Comparison of ENCODE assay signal across 8 cellular contexts in genomic region chr6:113971786-113972185, GRCh38. TPM values are rescaled to one million over a fixed set of nuclear protein-coding genes. Genes with fewer than 3 reads are reported as not detected.
A peak's percentile ranks its signal among the peaks of the same experiment; 100 is the strongest.
DNase-seq lines count a peak whose midpoint lies in the region; ATAC-seq and TF ChIP-seq lines count a peak whose summit lies in the region.

No MANE protein-coding gene starts in this region.

- no peak for TF ChIP-seq RAD21 in IMR-90 (IDR thresholded peaks at IDR 0.05; ENCODE audit: low read length)

- TF ChIP-seq POLR2A in IMR-90 (IDR thresholded peaks at IDR 0.05; ENCODE audit: low read depth, low read length), result no peak
- TF ChIP-seq POLR2A in uterus (IDR thresholded peaks at IDR 0.05), result no peak

- H2AK5ac ChIP-seq in IMR-90 (ENCODE audit: low read depth, low read length), result no peak overlapping the region

- no peak overlapping the region for H3K27ac ChIP-seq in IMR-90 (ENCODE audit: insufficient read depth, low read length)
- peak overlapping the region; percentile 94 for H3K27ac ChIP-seq in lower lobe of right lung
- H3K27ac ChIP-seq in uterus, result peak overlapping the region; percentile 93 to 95

- H3K9me3 ChIP-seq in IMR-90 (ENCODE audit: control insufficient read depth, insufficient read depth, low read length) (no peaks in the 10 kb centered on the region), lower lobe of right lung (no peaks in the 10 kb centered on the region), uterus (no peaks in the 10 kb centered on the region)

- no CpG with 5 or more reads among the region's 2 CpGs for WGBS in IMR-90 (ENCODE audit: extremely low coverage in 2 of 2, insufficient read length in 1 of 2), 2 experiments

- TF ChIP-seq CTCF in Calu3 (IDR thresholded peaks at IDR 0.05; ENCODE audit: unreplicated experiment) (no peak), IMR-90 (conservative IDR thresholded peaks at IDR 0.05; ENCODE audit: low read depth, low read length) (no peak), lower lobe of right lung (IDR thresholded peaks at IDR 0.05) (no peak), uterus (IDR thresholded peaks at IDR 0.05) (no peak)

- dilution Hi-C loops in IMR-90 (cut with HindIII; ENCODE audit: low sequenced_read_pairs, unreplicated experiment), result no loop called here

- H3K79me1 ChIP-seq in IMR-90 (ENCODE audit: low read depth in 1 of 2, low read length in 2 of 2), result peaks cover 3 to 13% of the 10 kb centered on the region in 2 experiments; a peak in 3 of 4 replicates

- POLR2A ChIA-PET in IMR-90 (lab: Charles Lee; ENCODE audit: unreplicated experiment), result no interaction called here

- H3K56ac ChIP-seq in IMR-90 (ENCODE audit: extremely low read depth, insufficient read depth, low read length), result no peak overlapping the region

- H2AK9ac ChIP-seq in IMR-90 (replicated peaks; ENCODE audit: low read depth, low read length, poor library complexity), result no peak overlapping the region

- 0 out of 2 replicates have a peak overlapping the region, but pooled peaks have one; percentile 10 for H3K23ac ChIP-seq in IMR-90 (ENCODE audit: low read depth, low read length)

- peak overlapping the region; percentile 83 for H3K4me3 Mint-ChIP-seq in Calu3 (ENCODE audit: low read depth, unreplicated experiment)
- H3K4me3 Mint-ChIP-seq in activated naive CD8-positive, alpha-beta T cell treated with anti-CD3 and anti-CD28 coated beads, Interleukin-2, amount 50 U/mL, for 24 hours, result peak overlapping the region; percentile 97

- H3K27me3 Mint-ChIP-seq in Calu3 (ENCODE audit: unreplicated experiment), result no peaks in the 10 kb centered on the region
- H3K27me3 Mint-ChIP-seq in activated naive CD8-positive, alpha-beta T cell treated with anti-CD3 and anti-CD28 coated beads, Interleukin-2, amount 50 U/mL, for 24 hours, result no peaks in the 10 kb centered on the region

- peak overlapping the region; percentile 3 for H2BK20ac ChIP-seq in IMR-90 (ENCODE audit: low read depth, low read length)

- peak overlapping the region; percentile 99; the same call in 1 of the 2 replicates for H4K91ac ChIP-seq in IMR-90 (ENCODE audit: insufficient read depth, low read depth, low read length)

- H3K36me3 ChIP-seq in IMR-90 (ENCODE audit: control insufficient read depth, insufficient read depth, low read length) (no peaks in the 10 kb centered on the region), lower lobe of right lung (no peaks in the 10 kb centered on the region), uterus (no peaks in the 10 kb centered on the region)

- peaks cover 16% of the 10 kb centered on the region for H3K4me1 Mint-ChIP-seq in Calu3 (ENCODE audit: low read depth, unreplicated experiment)
- peaks cover 40% of the 10 kb centered on the region for H3K4me1 Mint-ChIP-seq in activated naive CD8-positive, alpha-beta T cell treated with anti-CD3 and anti-CD28 coated beads, Interleukin-2, amount 50 U/mL, for 24 hours

- intact Hi-C loops in Calu3 (cut with micrococcal nuclease; ENCODE audit: unreplicated experiment) (no loop called here), IMR-90 (cut with micrococcal nuclease) (no loop called here), lower lobe of right lung (cut with DNase I) (no loop called here), uterus (cut with DNase I; ENCODE audit: low total_unique reads) (no loop called here)

- in situ Hi-C loops in IMR-90 (cut with MboI; ENCODE audit: low sequenced_read_pairs), result no loop called here

- BruUV-seq in Calu3 (replicated peaks; lab: Mats Ljungman, UMichigan) (TSS peak; percentile 81), IMR-90 (replicated peaks; lab: Mats Ljungman, UMichigan) (no TSS peak)

- peaks cover 35% of the 10 kb centered on the region for H3K36me3 Mint-ChIP-seq in Calu3 (ENCODE audit: insufficient read depth, unreplicated experiment)
- H3K36me3 Mint-ChIP-seq in activated naive CD8-positive, alpha-beta T cell treated with anti-CD3 and anti-CD28 coated beads, Interleukin-2, amount 50 U/mL, for 24 hours (ENCODE audit: low read depth), result peaks cover 6% of the 10 kb centered on the region

- peak overlapping the region; percentile 46 for H2AFZ ChIP-seq in IMR-90 (replicated peaks; ENCODE audit: low read length, poor library complexity)

- peak overlapping the region; percentile 65 for H3K14ac ChIP-seq in IMR-90 (replicated peaks; ENCODE audit: low read depth, low read length)

- CTCF ChIA-PET in Calu3 (lab: Charles Lee), result interaction anchor here (0.7 to 0.9 kb wide), 2 partner anchors 9 to 23 kb away, joined by 3 to 4 read pairs; no protein-coding TSS in a partner anchor
- CTCF ChIA-PET in IMR-90 (lab: Yijun Ruan, JAX), result interaction anchor here (1.3 to 1.8 kb wide), 2 partner anchors 9 to 137 kb away, joined by 4 to 5 read pairs; no protein-coding TSS in a partner anchor

- H4K20me1 ChIP-seq in IMR-90 (ENCODE audit: insufficient read depth, low read length), result peaks cover 35% of the 10 kb centered on the region

- peak overlapping the region; percentile 35; the same call in 1 of the 2 replicates for H2BK120ac ChIP-seq in IMR-90 (ENCODE audit: low read depth, low read length)

- H3K9me1 ChIP-seq in IMR-90 (ENCODE audit: insufficient read depth, low read length), result peaks cover 7% of the 10 kb centered on the region

- H3K4ac ChIP-seq in IMR-90 (ENCODE audit: low read depth, low read length), result peak overlapping the region; percentile 78; the same call in 1 of the 2 replicates

- peak overlapping the region; percentile 69 for H3K4me2 ChIP-seq in IMR-90 (ENCODE audit: low read depth, low read length)

- H3K27ac Mint-ChIP-seq in Calu3 (ENCODE audit: unreplicated experiment), result peak overlapping the region; percentile 94
- H3K27ac Mint-ChIP-seq in activated naive CD8-positive, alpha-beta T cell treated with anti-CD3 and anti-CD28 coated beads, Interleukin-2, amount 50 U/mL, for 24 hours, result peak overlapping the region; percentile 97

- no peaks in the 10 kb centered on the region for H3K27me3 ChIP-seq in IMR-90 (ENCODE audit: control insufficient read depth, insufficient read depth, low read length)
- no peaks in the 10 kb centered on the region for H3K27me3 ChIP-seq in lower lobe of right lung (ENCODE audit: low read depth)
- no peaks in the 10 kb centered on the region for H3K27me3 ChIP-seq in uterus

- no peak overlapping the region for H2BK15ac ChIP-seq in IMR-90 (ENCODE audit: low read depth, low read length)

- H3K18ac ChIP-seq in IMR-90 (ENCODE audit: low read depth, low read length), result no peak overlapping the region

- no peak for DNase-seq in Calu3
- no peak for DNase-seq in IMR-90
- DNase-seq in activated naive CD8-positive, alpha-beta T cell treated with anti-CD3 and anti-CD28 coated beads, Interleukin-2, amount 50 U/mL, for 24 hours, result no peak
- DNase-seq in lower lobe of right lung, result no peak
- DNase-seq in uterus, result no peak
- no peak for DNase-seq in HCEC 1CT
- DNase-seq in GM19240 (ENCODE audit: insufficient read length, low spot score), result no peak

- H3K9ac ChIP-seq in IMR-90 (ENCODE audit: low read depth, low read length), result no peak overlapping the region

- H4K8ac ChIP-seq in IMR-90 (ENCODE audit: low read depth in 2 of 2, low read length in 2 of 2), result peak overlapping the region; percentile 81 to 86

- H3K9me3 Mint-ChIP-seq in Calu3 (ENCODE audit: low read depth, unreplicated experiment), result no peaks in the 10 kb centered on the region
- no peaks in the 10 kb centered on the region for H3K9me3 Mint-ChIP-seq in activated naive CD8-positive, alpha-beta T cell treated with anti-CD3 and anti-CD28 coated beads, Interleukin-2, amount 50 U/mL, for 24 hours

- H4K5ac ChIP-seq in IMR-90 (ENCODE audit: low read depth, low read length), result peak overlapping the region; percentile 87

- H3K4me1 ChIP-seq in IMR-90 (ENCODE audit: control insufficient read depth, insufficient read depth, low read length), result peaks cover 5% of the 10 kb centered on the region
- H3K4me1 ChIP-seq in lower lobe of right lung, result peaks cover 33% of the 10 kb centered on the region
- H3K4me1 ChIP-seq in uterus, result peaks cover 0 to 4% of the 10 kb centered on the region in 2 donors

- peak overlapping the region; percentile 97; the same call in 1 of the 2 replicates for H3K4me3 ChIP-seq in IMR-90 (ENCODE audit: insufficient read depth, low read depth, low read length)
- H3K4me3 ChIP-seq in lower lobe of right lung, result peak overlapping the region; percentile 97
- peak overlapping the region; percentile 77 to 87 for H3K4me3 ChIP-seq in uterus

- ATAC-seq in IMR-90 (ENCODE audit: low read depth), result no peak
- ATAC-seq in activated naive CD8-positive, alpha-beta T cell treated with anti-CD3 and anti-CD28 coated beads, Interleukin-2, amount 50 U/mL, for 24 hours, result no peak
- ATAC-seq in lower lobe of right lung, result no peak
- no peak for ATAC-seq in GM21515 (IDR thresholded peaks at IDR 0.05; ENCODE audit: unreplicated experiment)

- H2BK5ac ChIP-seq in IMR-90 (ENCODE audit: low read depth, low read length, poor library complexity, severe bottlenecking), result peak overlapping the region; percentile 56

TF ChIP-seq in IMR-90, 13 proteins besides CTCF, POLR2A, EP300 and RAD21 (continues in another document):
- no peak for TF ChIP-seq MXI1 (IDR thresholded peaks at IDR 0.05; ENCODE audit: borderline replicate concordance, low read depth, low read length)
- TF ChIP-seq, protein P1, sequence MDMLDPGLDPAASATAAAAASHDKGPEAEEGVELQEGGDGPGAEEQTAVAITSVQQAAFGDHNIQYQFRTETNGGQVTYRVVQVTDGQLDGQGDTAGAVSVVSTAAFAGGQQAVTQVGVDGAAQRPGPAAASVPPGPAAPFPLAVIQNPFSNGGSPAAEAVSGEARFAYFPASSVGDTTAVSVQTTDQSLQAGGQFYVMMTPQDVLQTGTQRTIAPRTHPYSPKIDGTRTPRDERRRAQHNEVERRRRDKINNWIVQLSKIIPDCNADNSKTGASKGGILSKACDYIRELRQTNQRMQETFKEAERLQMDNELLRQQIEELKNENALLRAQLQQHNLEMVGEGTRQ (IDR thresholded peaks at IDR 0.05; ENCODE audit: low read depth, low read length), result no peak
- TF ChIP-seq NFE2L2 (IDR thresholded peaks at IDR 0.05; ENCODE audit: low read depth, low read length), result no peak
- TF ChIP-seq ELK1 (IDR thresholded peaks at IDR 0.05; ENCODE audit: borderline replicate concordance, low read depth, low read length), result no peak
- TF ChIP-seq SMC3 (IDR thresholded peaks at IDR 0.05; ENCODE audit: low read depth, low read length), result no peak

RNA-seq across cellular contexts. Expression of gene HDAC2, which starts 0.8 kb away (rescaled TPM):
- total RNA-seq in Calu3 (2022) (170 and 176 TPM in 2 replicates), IMR-90 (2012; rRNA removed) (72.6 and 116 TPM in 2 replicates), lower lobe of right lung (55.3 TPM), uterus (100 to 1,000 TPM in 2 of 4 donors, 10 to 100 TPM in 2; 33.8 to 190 (median 113) TPM)
- 97.5 and 122 TPM in 2 replicates for polyA plus RNA-seq in IMR-90 (2012; rRNA removed)
- 31.9 and 36.0 TPM in 2 replicates for polyA plus RNA-seq in IMR-90 (2012; cell fraction: cytosol; rRNA removed)
- 19.3 and 59.9 TPM in 2 replicates for polyA plus RNA-seq in IMR-90 (2012; cell fraction: nucleus; rRNA removed; ENCODE audit: low replicate concordance)
